ENCODE assay signal across 10 cellular contexts in genomic region chr2:197990356-197990755, GRCh38.
"Had no signal": no experiment of that assay in that cellular context is flagged by ENCODE, and none has a peak within 500 bp of the region (broad histone marks: within the 10 kb centered on the region; RNA-seq: fewer than 3 reads in every experiment).

No MANE protein-coding gene starts in this region.

- ATAC-seq: GM23338 had no signal

- H3K9ac ChIP-seq: KMS-11 had no signal

- H3K27ac ChIP-seq: KMS-11 had no signal

- FAIRE-seq: H1, H54, HTR-8/SVneo had no signal

- H3K4me2 ChIP-seq: GM23338, KMS-11 had no signal

- H3K4me3 ChIP-seq: GM23338 had no signal

- H3K4me3 Mint-ChIP-seq: GM23338, H9 had no signal

- DNase-seq: H9, HCEC 1CT, IMR-90, Karpas-422, KBM-7 had no signal

- H2AFZ ChIP-seq: GM23338 had no signal

- H3K27ac Mint-ChIP-seq: GM23338, H9 had no signal
